Comparison of ENCODE assay signal across 8 cellular contexts in the genomic region with DNA sequence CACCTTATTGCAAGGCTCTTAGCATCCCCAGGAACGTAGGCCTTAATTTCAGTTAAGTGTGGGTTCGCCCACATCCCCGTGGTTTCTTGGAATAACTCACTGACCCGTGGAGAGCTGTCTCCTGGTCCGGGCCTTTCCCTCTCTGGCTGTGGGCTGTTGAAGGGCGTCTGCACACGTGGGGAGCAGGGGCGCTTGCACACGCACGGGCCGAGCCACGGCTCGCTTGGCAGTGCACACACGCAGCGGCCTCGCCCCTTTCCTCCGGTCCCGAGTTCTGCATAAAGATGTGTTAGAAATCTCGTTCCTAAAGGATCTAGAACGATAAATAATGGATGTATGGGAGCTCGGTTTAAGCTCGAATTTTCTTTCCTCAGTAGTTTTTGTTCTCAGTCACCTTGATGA.
DNase-seq lines count a peak whose midpoint lies in the region; ATAC-seq, FAIRE-seq and TF ChIP-seq lines count a peak whose summit lies in the region.

No MANE protein-coding gene starts in this region.

- no peaks in the 10 kb centered on the region; the same call in none of the 2 replicates for H3F3A ChIP-seq in Loucy (ENCODE audit: low read depth)

- H3K4me3 ChIP-seq in Loucy (ENCODE audit: low read length, poor library complexity, severe bottlenecking) (peak overlapping the region; percentile 73), GM12878 (peak overlapping the region; percentile 89), skin epidermis (peak overlapping the region; percentile 9 to 50 (median 28))

- H3K79me2 ChIP-seq in Loucy (ENCODE audit: insufficient read depth, low read length), result peaks cover 93% of the 10 kb centered on the region
- H3K79me2 ChIP-seq in GM12878 (ENCODE audit: control insufficient read depth, insufficient read depth, low read length), result peaks cover 15% of the 10 kb centered on the region

- DNase-seq in NCI-H1694 treated with DMSO at 0.1 percent for 48 hours (lab: John Stamatoyannopoulos, UW), result peak; percentile 75
- DNase-seq in NCI-H1694 (lab: John Stamatoyannopoulos, UW), result no peak
- no peak for DNase-seq in GM12878 (ENCODE audit: low read depth, low spot score)
- DNase-seq in islet precursor cell, result peak; percentile 54
- DNase-seq in inferior parietal cortex (ENCODE audit: extremely low spot score), result no peak
- no peak for DNase-seq in HTR-8/SVneo (ENCODE audit: insufficient read length, low spot score)

- TF ChIP-seq POLR2A in GM12878 (IDR thresholded peaks at IDR 0.05; ENCODE audit: low read depth, low read length), result no peak

- H3K4me1 ChIP-seq in Loucy (ENCODE audit: insufficient read depth, low read length, poor library complexity, severe bottlenecking) (peaks cover 91% of the 10 kb centered on the region), GM12878 (ENCODE audit: control insufficient read depth, insufficient read depth, low read length) (peaks cover 7% of the 10 kb centered on the region; the same call in 1 of the 2 replicates)

- SMC1A ChIA-PET in GM12878 (lab: Charles Lee; ENCODE audit: uncharacterized antibody, unreplicated experiment), result interaction anchor here (0.7 kb wide), 1 partner anchor 314 kb away, joined by 3 read pairs; no protein-coding TSS in a partner anchor

- peak overlapping the region; percentile 70 for H3K9ac ChIP-seq in Loucy (ENCODE audit: low read depth, low read length, poor library complexity, severe bottlenecking)
- peak overlapping the region; percentile 32; the same call in 1 of the 2 replicates for H3K9ac ChIP-seq in GM12878 (ENCODE audit: control insufficient read depth, insufficient read depth, low read length)

- H3K27ac ChIP-seq in GM12878 (ENCODE audit: control insufficient read depth, insufficient read depth) (no peak overlapping the region), skin epidermis (peak overlapping the region in 3 of 21 experiments; percentile 13 to 50 (median 45))

- H3K9me2 ChIP-seq in Loucy (replicated peaks; ENCODE audit: low read depth, low read length), result no peaks in the 10 kb centered on the region

- TF ChIP-seq EP300 in GM12878 (IDR thresholded peaks at IDR 0.05; ENCODE audit: borderline replicate concordance in 1 of 2, control insufficient read depth in 1 of 2, low read depth in 2 of 2, low read length in 2 of 2), result no peak

- H3K27me3 ChIP-seq in Loucy (ENCODE audit: insufficient read depth, low read length, poor library complexity, severe bottlenecking) (no peaks in the 10 kb centered on the region), GM12878 (replicated peaks in 1 of 2; ENCODE audit: control insufficient read depth in 2 of 2, insufficient read depth in 2 of 2, low read length in 1 of 2) (no peaks in the 10 kb centered on the region)

- TF ChIP-seq CTCF in Loucy (conservative IDR thresholded peaks at IDR 0.05; ENCODE audit: low read length) (no peak), GM12878 (IDR thresholded peaks at IDR 0.05 in 2 of 3, conservative IDR thresholded peaks at IDR 0.05 in 1 of 3; ENCODE audit: control insufficient read depth in 2 of 3, extremely low read depth in 1 of 3, insufficient read depth in 1 of 3, low read depth in 3 of 3, low read length in 3 of 3) (no peak)

- no TSS peak for BruUV-seq in GM12878 (replicated peaks; lab: Mats Ljungman, UMichigan)

- RAD21 ChIA-PET in GM12878 (lab: Charles Lee; ENCODE audit: unreplicated experiment), result no interaction called here

- H3K4me2 ChIP-seq in Loucy (ENCODE audit: low read depth, low read length, poor library complexity, severe bottlenecking) (peak overlapping the region; percentile 78), GM12878 (ENCODE audit: control insufficient read depth, insufficient read depth) (peak overlapping the region; percentile 99)

- in situ Hi-C loops in GM12878 (cut with MboI), result no loop called here

- POLR2A ChIA-PET in GM12878 (lab: Charles Lee), result interaction anchor here (0.5 to 1.0 kb wide), 2 partner anchors 13 to 624 kb away, joined by 3 to 5 read pairs; no protein-coding TSS in a partner anchor

- H2AFZ ChIP-seq in Loucy (ENCODE audit: low read length), result peak overlapping the region; percentile 5; the same call in 1 of the 2 replicates
- peak overlapping the region; percentile 11 for H2AFZ ChIP-seq in GM12878 (ENCODE audit: control insufficient read depth, low read depth, low read length)

- WGBS in GM12878 (ENCODE audit: insufficient coverage, insufficient replicate concordance, low lambda C conversion rate, missing lambda C conversion rate), result 18% methylated on average over 22 of the region's 22 CpGs

- H3K9me3 ChIP-seq in Loucy (ENCODE audit: insufficient read depth, low read depth, low read length) (no peaks in the 10 kb centered on the region), GM12878 (replicated peaks; ENCODE audit: control insufficient read depth, insufficient read depth, low read length) (no peaks in the 10 kb centered on the region)

- peaks cover 34% of the 10 kb centered on the region for H4K20me1 ChIP-seq in Loucy (ENCODE audit: insufficient read depth, low read length, poor library complexity, severe bottlenecking)
- peaks cover 4% of the 10 kb centered on the region; the same call in 1 of the 2 replicates for H4K20me1 ChIP-seq in GM12878 (ENCODE audit: control insufficient read depth, insufficient read depth)

- ATAC-seq in GM12878, result peak; percentile 71

- intact Hi-C loops in GM12878 (cut with micrococcal nuclease; ENCODE audit: unreplicated experiment), result loop anchor here (10.0 kb wide), 1 partner anchor 124 kb away; no protein-coding TSS in a partner anchor

- FAIRE-seq in GM12878 (lab: Jason Lieb, UNC) (no peak), HTR-8/SVneo (lab: Jason Lieb, UNC) (no peak)

- H3K36me3 ChIP-seq in Loucy (ENCODE audit: insufficient read depth, low read length) (no peaks in the 10 kb centered on the region), GM12878 (ENCODE audit: control insufficient read depth in 2 of 2, insufficient read depth in 2 of 2, low read length in 1 of 2) (no peaks in the 10 kb centered on the region)

- CTCF ChIA-PET in GM12878 (lab: Yijun Ruan, JAX), result no interaction called here

- no peak for TF ChIP-seq RAD21 in GM12878 (IDR thresholded peaks at IDR 0.05; ENCODE audit: insufficient read depth, low read depth, low read length)

TF ChIP-seq in GM12878, 131 proteins besides CTCF, POLR2A, EP300 and RAD21 (continues in another document):
- TF ChIP-seq MXI1 (IDR thresholded peaks at IDR 0.05; ENCODE audit: low read depth, low read length), result no peak; the same call in 1 of the 2 replicates
- TF ChIP-seq IKZF1 (conservative IDR thresholded peaks at IDR 0.05), result no peak; the same call in 1 of the 2 replicates
- TF ChIP-seq ZNF274 (IDR thresholded peaks at IDR 0.05; ENCODE audit: insufficient read depth, insufficient read length), result no peak
- TF ChIP-seq WRNIP1 (IDR thresholded peaks at IDR 0.05; ENCODE audit: borderline replicate concordance, low read depth, low read length), result no peak
- no peak for TF ChIP-seq FOS (IDR thresholded peaks at IDR 0.05; ENCODE audit: borderline replicate concordance, extremely low read depth, insufficient read length)
- TF ChIP-seq, protein P1, sequence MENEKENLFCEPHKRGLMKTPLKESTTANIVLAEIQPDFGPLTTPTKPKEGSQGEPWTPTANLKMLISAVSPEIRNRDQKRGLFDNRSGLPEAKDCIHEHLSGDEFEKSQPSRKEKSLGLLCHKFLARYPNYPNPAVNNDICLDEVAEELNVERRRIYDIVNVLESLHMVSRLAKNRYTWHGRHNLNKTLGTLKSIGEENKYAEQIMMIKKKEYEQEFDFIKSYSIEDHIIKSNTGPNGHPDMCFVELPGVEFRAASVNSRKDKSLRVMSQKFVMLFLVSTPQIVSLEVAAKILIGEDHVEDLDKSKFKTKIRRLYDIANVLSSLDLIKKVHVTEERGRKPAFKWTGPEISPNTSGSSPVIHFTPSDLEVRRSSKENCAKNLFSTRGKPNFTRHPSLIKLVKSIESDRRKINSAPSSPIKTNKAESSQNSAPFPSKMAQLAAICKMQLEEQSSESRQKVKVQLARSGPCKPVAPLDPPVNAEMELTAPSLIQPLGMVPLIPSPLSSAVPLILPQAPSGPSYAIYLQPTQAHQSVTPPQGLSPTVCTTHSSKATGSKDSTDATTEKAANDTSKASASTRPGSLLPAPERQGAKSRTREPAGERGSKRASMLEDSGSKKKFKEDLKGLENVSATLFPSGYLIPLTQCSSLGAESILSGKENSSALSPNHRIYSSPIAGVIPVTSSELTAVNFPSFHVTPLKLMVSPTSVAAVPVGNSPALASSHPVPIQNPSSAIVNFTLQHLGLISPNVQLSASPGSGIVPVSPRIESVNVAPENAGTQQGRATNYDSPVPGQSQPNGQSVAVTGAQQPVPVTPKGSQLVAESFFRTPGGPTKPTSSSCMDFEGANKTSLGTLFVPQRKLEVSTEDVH (IDR thresholded peaks at IDR 0.05; ENCODE audit: low read depth, partially characterized antibody), result no peak
- no peak for TF ChIP-seq SMAD1 (IDR thresholded peaks at IDR 0.05; ENCODE audit: low read depth, partially characterized antibody)
- TF ChIP-seq RUNX3 (IDR thresholded peaks at IDR 0.05; ENCODE audit: low read length), result 0 out of 2 replicates have a peak, but pooled peaks have one; percentile 9
- TF ChIP-seq NRF1 (conservative IDR thresholded peaks at IDR 0.05; ENCODE audit: low read depth, low read length), result no peak
- TF ChIP-seq MTA2 (IDR thresholded peaks at IDR 0.05; ENCODE audit: low read depth), result no peak
- no peak for TF ChIP-seq ZSCAN29 (IDR thresholded peaks at IDR 0.05)
- no peak for TF ChIP-seq TCF12 (IDR thresholded peaks at IDR 0.05; ENCODE audit: low read depth, low read length)
- TF ChIP-seq YY1 (IDR thresholded peaks at IDR 0.05; ENCODE audit: low read depth, low read length), result no peak

Comparison
In these comparisons a context has a peak if more than half of its experiments do, and no peak if none do; other contexts are left out.
1. DNase-seq: peak in NCI-H1694 treated with DMSO at 0.1 percent for 48 hours (single experiment) and islet precursor cell (single experiment); none in NCI-H1694 (single experiment), GM12878 (single experiment), inferior parietal cortex (single experiment) and HTR-8/SVneo (single experiment).
2. H3K4me3 ChIP-seq: peak in every context shown above with its lines; median percentile 89 in GM12878; 73 in Loucy; 28 in skin epidermis.